8 cellular contexts compared by ENCODE assay signal in the genomic region with DNA sequence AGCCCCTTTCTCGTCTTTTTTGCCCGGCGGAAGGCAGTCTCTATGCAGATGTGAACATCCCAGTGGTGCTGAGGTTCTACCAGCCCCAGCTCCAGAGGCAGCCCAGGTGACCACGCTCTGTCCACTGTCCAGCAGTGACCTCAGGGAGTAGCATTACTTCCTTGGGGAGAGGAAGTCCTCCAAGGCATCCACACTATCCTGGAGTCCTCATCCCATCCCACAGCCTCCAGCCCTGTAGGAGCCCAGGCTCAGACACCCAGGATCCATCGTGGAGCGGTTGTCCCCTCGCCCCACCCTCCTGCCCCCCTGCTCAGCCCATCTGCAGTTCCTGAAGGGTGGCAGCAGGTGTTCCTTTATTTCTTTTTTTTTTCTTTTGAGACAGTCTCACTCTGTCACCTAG.
"Had no signal": no experiment of that assay in that cellular context is flagged by ENCODE, and none has a peak within 500 bp of the region (broad histone marks: within the 10 kb centered on the region; RNA-seq: fewer than 3 reads in every experiment).

No MANE protein-coding gene starts in this region.

- H2AFZ ChIP-seq: GM23248 had no signal

- H3K27ac Mint-ChIP-seq: HFFc6 had no signal

- H3K9ac ChIP-seq: GM23248 had no signal

- H3K4me3 ChIP-seq: GM23248, HAP-1 had no signal

- H3K9me3 Mint-ChIP-seq: IgD-negative memory B cell had no signal

- H3K36me3 ChIP-seq: HAP-1 had no signal

- H3K9me3 ChIP-seq: HAP-1 had no signal

- H3K4me3 Mint-ChIP-seq: HFFc6, IgD-negative memory B cell had no signal

- H3K36me3 Mint-ChIP-seq: IgD-negative memory B cell had no signal

- H3K27ac ChIP-seq: GM23248, HL-60 had no signal

- ATAC-seq: HepG2 had no signal

- DNase-seq: GM23248, GOT3, H7, HFFc6 had no signal

- H3K4me1 Mint-ChIP-seq: IgD-negative memory B cell had no signal

- H3K4me1 ChIP-seq: HAP-1 had no signal
